17 cellular contexts compared by ENCODE assay signal in the genomic region with DNA sequence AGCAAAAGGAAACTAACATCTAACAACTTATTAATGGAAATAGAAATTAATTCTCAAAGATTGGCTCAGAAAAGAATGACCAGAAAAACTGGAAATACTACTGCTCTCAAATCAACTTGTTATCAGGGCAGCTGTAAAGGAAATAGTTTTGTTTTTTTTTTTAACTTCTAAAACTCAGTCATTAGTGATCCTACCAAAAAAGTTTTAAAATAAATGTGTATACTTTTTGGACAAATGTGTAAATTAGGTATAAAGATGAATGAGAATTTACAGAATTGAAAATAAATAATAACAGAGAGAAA. TPM values are rescaled to one million over a fixed set of nuclear protein-coding genes. Genes with fewer than 3 reads are reported as not detected.
A peak's percentile ranks its signal among the peaks of the same experiment; 100 is the strongest.
DNase-seq lines count a peak whose midpoint lies in the region; ATAC-seq and TF ChIP-seq lines count a peak whose summit lies in the region.
"Had no signal": no experiment of that assay in that cellular context is flagged by ENCODE, and none has a peak within 500 bp of the region (broad histone marks: within the 10 kb centered on the region; RNA-seq: fewer than 3 reads in every experiment).

No MANE protein-coding gene starts in this region.

- no peaks in the 10 kb centered on the region for H3K9me3 ChIP-seq in CD4-positive, alpha-beta T cell (ENCODE audit: control insufficient read depth, low read length)
- H3K9me3 ChIP-seq in A673 (ENCODE audit: low read depth, low read length, poor library complexity, severe bottlenecking) = no peaks in the 10 kb centered on the region
- H3K9me3 ChIP-seq: adrenal gland, SJCRH30, testis had no signal

- POLR2A ChIA-PET in CD4-positive, alpha-beta T cell (lab: Charles Lee) = interaction anchor here (1.0 to 3.5 kb wide), 6 partner anchors 27 to 209 kb away, joined by 3 to 18 read pairs (median 4); a partner anchor contains a TSS
- POLR2A ChIA-PET in A673 (lab: Charles Lee; ENCODE audit: low non-redundant PET) = no interaction called here

- no peaks in the 10 kb centered on the region for H3K9me3 Mint-ChIP-seq in CD4-positive, alpha-beta T cell
- H3K9me3 Mint-ChIP-seq in GM23338 = no peaks in the 10 kb centered on the region
- H3K9me3 Mint-ChIP-seq in activated T-helper 17 cell treated with anti-CD3 and anti-CD28 coated beads, Interleukin-2, amount 50 U/mL, for 72 hours = no peaks in the 10 kb centered on the region
- no peaks in the 10 kb centered on the region for H3K9me3 Mint-ChIP-seq in memory B cell
- H3K9me3 Mint-ChIP-seq in osteocyte (ENCODE audit: unreplicated experiment) = no peaks in the 10 kb centered on the region
- H3K9me3 Mint-ChIP-seq: neural crest cell had no signal

- peak overlapping the region; percentile 52 for H3K4me3 Mint-ChIP-seq in CD4-positive, alpha-beta T cell
- no peak overlapping the region for H3K4me3 Mint-ChIP-seq in GM23338
- peak overlapping the region; percentile 34 for H3K4me3 Mint-ChIP-seq in activated T-helper 17 cell treated with anti-CD3 and anti-CD28 coated beads, Interleukin-2, amount 50 U/mL, for 72 hours
- no peak overlapping the region for H3K4me3 Mint-ChIP-seq in memory B cell
- no peak overlapping the region for H3K4me3 Mint-ChIP-seq in osteocyte (ENCODE audit: unreplicated experiment)
- H3K4me3 Mint-ChIP-seq: neural crest cell had no signal

- no peaks in the 10 kb centered on the region for H3K9me2 ChIP-seq in GM23338 (ENCODE audit: insufficient read depth)

- no peak for DNase-seq in CD4-positive, alpha-beta T cell
- DNase-seq in GM23338 (ENCODE audit: low spot score) (no peak), memory B cell (ENCODE audit: low spot score in 2 of 2) (no peak), osteocyte (ENCODE audit: extremely low spot score, unreplicated experiment) (no peak), anterior cingulate cortex (lab: John Stamatoyannopoulos, UW) (no peak), A673 (ENCODE audit: low spot score) (no peak)
- no peak for DNase-seq in central memory CD4-positive, alpha-beta T cell
- DNase-seq: adrenal gland, GOT3, NCI-H1694 treated with DMSO at 0.1 percent for 48 hours, NCI-H510A treated with DMSO at 0.1 percent for 48 hours, OCI-M1, SJCRH30, testis had no signal

- H3K4me3 ChIP-seq in GM23338 (no peak overlapping the region), A673 (ENCODE audit: low read depth, low read length, poor library complexity, severe bottlenecking) (no peak overlapping the region)
- H3K4me3 ChIP-seq: adrenal gland, SJCRH30, testis had no signal

- H3F3A ChIP-seq in GM23338 (replicated peaks; ENCODE audit: low read depth) = no peaks in the 10 kb centered on the region

- H2AFZ ChIP-seq in GM23338 = peak overlapping the region; percentile 20; the same call in 1 of the 2 replicates

- H3K4me1 ChIP-seq in GM23338 (ENCODE audit: insufficient read depth) (peaks cover 15% of the 10 kb centered on the region; the same call in 1 of the 2 replicates), A673 (ENCODE audit: insufficient read depth, low read length, poor library complexity, severe bottlenecking) (no peaks in the 10 kb centered on the region)
- H3K4me1 ChIP-seq: adrenal gland, SJCRH30, testis had no signal

- no peak for ATAC-seq in CD4-positive, alpha-beta T cell (ENCODE audit: poor library complexity)
- ATAC-seq in GM23338 (no peak), memory B cell (ENCODE audit: low read depth) (no peak)
- ATAC-seq in activated T-helper 17 cell treated with anti-CD3 and anti-CD28 coated beads, Interleukin-2, amount 50 U/mL, for 72 hours (replicated peaks) = no peak

- H3K27ac ChIP-seq in CD4-positive, alpha-beta T cell (ENCODE audit: low read depth, low read length) = no peak overlapping the region
- H3K27ac ChIP-seq in GM23338 (ENCODE audit: low read depth) (no peak overlapping the region), A673 (ENCODE audit: low read depth, low read length, poor library complexity, severe bottlenecking) (no peak overlapping the region)
- H3K27ac ChIP-seq: adrenal gland, C4-2B, SJCRH30, testis had no signal

- H3K27me3 ChIP-seq in CD4-positive, alpha-beta T cell (ENCODE audit: control insufficient read depth, insufficient read depth, low read length) = no peaks in the 10 kb centered on the region
- H3K27me3 ChIP-seq in GM23338 (ENCODE audit: insufficient read depth) (no peaks in the 10 kb centered on the region), A673 (replicated peaks; ENCODE audit: insufficient read depth, low read depth, low read length, poor library complexity) (no peaks in the 10 kb centered on the region)
- H3K27me3 ChIP-seq: adrenal gland, SJCRH30, testis had no signal

- H3K4me1 Mint-ChIP-seq in CD4-positive, alpha-beta T cell (ENCODE audit: low read depth) = peaks cover 58% of the 10 kb centered on the region
- H3K4me1 Mint-ChIP-seq in GM23338 (peaks cover 19% of the 10 kb centered on the region; the same call in 2 of the 3 replicates), memory B cell (peaks cover 22% of the 10 kb centered on the region), osteocyte (ENCODE audit: unreplicated experiment) (no peaks in the 10 kb centered on the region)
- H3K4me1 Mint-ChIP-seq in activated T-helper 17 cell treated with anti-CD3 and anti-CD28 coated beads, Interleukin-2, amount 50 U/mL, for 72 hours = peaks cover 8% of the 10 kb centered on the region
- H3K4me1 Mint-ChIP-seq: neural crest cell had no signal

- H3K27ac Mint-ChIP-seq in CD4-positive, alpha-beta T cell = peak overlapping the region; percentile 88
- H3K27ac Mint-ChIP-seq in GM23338 (peak overlapping the region; percentile 53; the same call in 1 of the 2 replicates), memory B cell (peak overlapping the region; percentile 75), osteocyte (ENCODE audit: unreplicated experiment) (no peak overlapping the region)
- H3K27ac Mint-ChIP-seq in activated T-helper 17 cell treated with anti-CD3 and anti-CD28 coated beads, Interleukin-2, amount 50 U/mL, for 72 hours = peak overlapping the region; percentile 73

- no peak overlapping the region for H3K4me2 ChIP-seq in GM23338

- H3K36me3 ChIP-seq in GM23338 (ENCODE audit: insufficient read depth) (no peaks in the 10 kb centered on the region), A673 (ENCODE audit: insufficient read depth, low read length, poor library complexity, severe bottlenecking) (no peaks in the 10 kb centered on the region)
- H3K36me3 ChIP-seq: adrenal gland, SJCRH30 had no signal

- no peaks in the 10 kb centered on the region for H3K79me2 ChIP-seq in GM23338 (replicated peaks; ENCODE audit: insufficient read depth)

- BruUV-seq in A673 (replicated peaks; lab: Mats Ljungman, UMichigan) = no TSS peak

- TF ChIP-seq CTCF in CD4-positive, alpha-beta T cell (IDR thresholded peaks at IDR 0.05) = no peak
- TF ChIP-seq CTCF in GM23338 (conservative IDR thresholded peaks at IDR 0.05; ENCODE audit: low read depth in 2 of 2) (no peak), osteocyte (IDR thresholded peaks at IDR 0.05) (no peak), A673 (conservative IDR thresholded peaks at IDR 0.05; ENCODE audit: low read depth, low read length) (no peak)

- no peaks in the 10 kb centered on the region for H4K20me1 ChIP-seq in GM23338 (replicated peaks; ENCODE audit: insufficient read depth)

- peaks cover 4% of the 10 kb centered on the region for H3K36me3 Mint-ChIP-seq in CD4-positive, alpha-beta T cell (ENCODE audit: low read depth)
- no peaks in the 10 kb centered on the region for H3K36me3 Mint-ChIP-seq in GM23338 (ENCODE audit: low read depth)
- no peaks in the 10 kb centered on the region for H3K36me3 Mint-ChIP-seq in activated T-helper 17 cell treated with anti-CD3 and anti-CD28 coated beads, Interleukin-2, amount 50 U/mL, for 72 hours (ENCODE audit: low read depth)
- H3K36me3 Mint-ChIP-seq in memory B cell = peaks cover 2% of the 10 kb centered on the region
- H3K36me3 Mint-ChIP-seq in osteocyte (ENCODE audit: unreplicated experiment) = peaks cover 2% of the 10 kb centered on the region

- H3K27me3 Mint-ChIP-seq in CD4-positive, alpha-beta T cell = no peaks in the 10 kb centered on the region
- peaks cover 1% of the 10 kb centered on the region for H3K27me3 Mint-ChIP-seq in GM23338 (ENCODE audit: insufficient read depth, low read depth, poor library complexity)
- H3K27me3 Mint-ChIP-seq in activated T-helper 17 cell treated with anti-CD3 and anti-CD28 coated beads, Interleukin-2, amount 50 U/mL, for 72 hours = no peaks in the 10 kb centered on the region
- H3K27me3 Mint-ChIP-seq in memory B cell = no peaks in the 10 kb centered on the region
- no peaks in the 10 kb centered on the region for H3K27me3 Mint-ChIP-seq in osteocyte (ENCODE audit: unreplicated experiment)

- CTCF ChIA-PET in CD4-positive, alpha-beta T cell (lab: Charles Lee) = no interaction called here
- CTCF ChIA-PET in A673 (lab: Charles Lee) = no interaction called here

- intact Hi-C loops in CD4-positive, alpha-beta T cell (cut with DNase I, micrococcal nuclease) = no loop called here
- intact Hi-C loops in A673 (cut with micrococcal nuclease; ENCODE audit: unreplicated experiment) = no loop called here

TF ChIP-seq in GM23338, 12 proteins besides CTCF, POLR2A, EP300 and RAD21 (continues in another document):
- TF ChIP-seq EZH2 (IDR thresholded peaks at IDR 0.05; ENCODE audit: low read depth, unreplicated experiment) (no peak), STAT1 (IDR thresholded peaks at IDR 0.05; ENCODE audit: unreplicated experiment) (no peak), JUNB (IDR thresholded peaks at IDR 0.05; ENCODE audit: unreplicated experiment) (no peak), ZNF331 (CRISPR knock-in tag; IDR thresholded peaks at IDR 0.05; ENCODE audit: low read depth) (no peak)
- TF ChIP-seq, protein P1, sequence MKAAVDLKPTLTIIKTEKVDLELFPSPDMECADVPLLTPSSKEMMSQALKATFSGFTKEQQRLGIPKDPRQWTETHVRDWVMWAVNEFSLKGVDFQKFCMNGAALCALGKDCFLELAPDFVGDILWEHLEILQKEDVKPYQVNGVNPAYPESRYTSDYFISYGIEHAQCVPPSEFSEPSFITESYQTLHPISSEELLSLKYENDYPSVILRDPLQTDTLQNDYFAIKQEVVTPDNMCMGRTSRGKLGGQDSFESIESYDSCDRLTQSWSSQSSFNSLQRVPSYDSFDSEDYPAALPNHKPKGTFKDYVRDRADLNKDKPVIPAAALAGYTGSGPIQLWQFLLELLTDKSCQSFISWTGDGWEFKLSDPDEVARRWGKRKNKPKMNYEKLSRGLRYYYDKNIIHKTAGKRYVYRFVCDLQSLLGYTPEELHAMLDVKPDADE (IDR thresholded peaks at IDR 0.05) = no peak

RNA-seq across cellular contexts. Expression of a gene that starts 52.1 kb away (rescaled TPM):
- 10 to 100 TPM in 1 of 2 experiments, 1 to 10 TPM in 1; 8.6 to 12.2 TPM for total RNA-seq in CD4-positive, alpha-beta T cell
- 29.2 and 35.1 TPM in 2 replicates for total RNA-seq in GM23338 (2014; rRNA removed; shearing (Covaris generic))
- polyA plus RNA-seq in GM23338 (2016; fragmentation: Nextera tagmentation; extraction: Ambion mirVana) = 15.8 and 16.9 TPM in 2 replicates
- 10 to 100 TPM; 17.1 to 25.1 TPM for total RNA-seq in activated T-helper 17 cell treated with anti-CD3 and anti-CD28 coated beads, Interleukin-2, amount 50 U/mL, for 72 hours
- total RNA-seq in osteocyte = 19.6 and 20.3 TPM in 2 replicates
- 20.7 and 22.5 TPM in 2 replicates for total RNA-seq in A673 (2021)

RNA-seq across cellular contexts. Expression of a gene that starts 52.6 kb away (rescaled TPM):
- total RNA-seq in CD4-positive, alpha-beta T cell = 1 to 10 TPM; 2.0 to 2.6 TPM
- total RNA-seq in GM23338 (2014; rRNA removed; shearing (Covaris generic)) = 2.5 and 3.5 TPM in 2 replicates
- polyA plus RNA-seq in GM23338 (2016; fragmentation: Nextera tagmentation; extraction: Ambion mirVana) = 1.7 and 2.2 TPM in 2 replicates
- 1 to 10 TPM; 5.1 to 5.7 TPM for total RNA-seq in activated T-helper 17 cell treated with anti-CD3 and anti-CD28 coated beads, Interleukin-2, amount 50 U/mL, for 72 hours
- 6.0 and 7.7 TPM in 2 replicates for total RNA-seq in osteocyte
- total RNA-seq in A673 (2021) = 4.2 and 5.2 TPM in 2 replicates

Comparison
In these comparisons a context has a peak if more than half of its experiments do, and no peak if none do; other contexts are left out.
1. H3K4me3 Mint-ChIP-seq: peak in CD4-positive, alpha-beta T cell (single experiment) and activated T-helper 17 cell treated with anti-CD3 and anti-CD28 coated beads, Interleukin-2, amount 50 U/mL, for 72 hours (single experiment); none in GM23338 (single experiment), memory B cell (single experiment) and osteocyte (single experiment).